Comparison of ENCODE assay signal across 21 cellular contexts in genomic region chr14:64193821-64194220, GRCh38.
DNase-seq lines count a peak whose midpoint lies in the region; ATAC-seq and TF ChIP-seq lines count a peak whose summit lies in the region.
"Had no signal": no experiment of that assay in that cellular context is flagged by ENCODE, and none has a peak within 500 bp of the region (broad histone marks: within the 10 kb centered on the region; RNA-seq: fewer than 3 reads in every experiment).

No MANE protein-coding gene starts in this region.

- H3K4me3 ChIP-seq in SJSA1 = no peak overlapping the region
- no peak overlapping the region for H3K4me3 ChIP-seq in heart left ventricle
- H3K4me3 ChIP-seq in parathyroid adenoma (ENCODE audit: low read depth, low read length) = no peak overlapping the region
- no peak overlapping the region for H3K4me3 ChIP-seq in SK-N-SH (ENCODE audit: low read depth in 2 of 2, low read length in 1 of 2)
- H3K4me3 ChIP-seq: BLaER1 treated with 17β-estradiol and CSF1 and Interleukin-3, amounts not matched to agents 10 nM and 100 nM; mucosa of descending colon; transverse colon had no signal

- H3K79me2 ChIP-seq in parathyroid adenoma = peaks cover 2% of the 10 kb centered on the region
- H3K79me2 ChIP-seq in SK-N-SH (ENCODE audit: insufficient read depth) = no peaks in the 10 kb centered on the region

- no peak for TF ChIP-seq EP300 in SK-N-SH (IDR thresholded peaks at IDR 0.05; ENCODE audit: borderline replicate concordance in 1 of 2, low read depth in 1 of 2, low read length in 1 of 2)

- no peak overlapping the region for H3K4me2 ChIP-seq in parathyroid adenoma (ENCODE audit: low read length)
- no peak overlapping the region for H3K4me2 ChIP-seq in SK-N-SH
- H3K4me2 ChIP-seq: BLaER1 treated with 17β-estradiol and CSF1 and Interleukin-3, amounts not matched to agents 10 nM and 100 nM had no signal

- DNase-seq in ELF-1 (ENCODE audit: low read depth, low spot score) (peak; percentile 54), SJSA1 (ENCODE audit: low read depth in 1 of 2, low spot score in 2 of 2) (peak; percentile 30 to 51), heart left ventricle (no peak), SK-N-SH (no peak)
- DNase-seq in stimulated activated CD4-positive, alpha-beta T cell treated with anti-CD3 and anti-CD28 coated beads, Interleukin-1b, Interleukin-23, amount 100 ng/mL, for 48 hours = no peak
- DNase-seq: activated CD8-positive, alpha-beta memory T cell treated with anti-CD3 and anti-CD28 coated beads for 24 hours; activated gamma-delta T cell treated with Interleukin-2 at 50 U/mL for 16 hours; brain microvascular endothelial cell; DMS53; HCEC 1CT; mucosa of descending colon; NCI-H2029 treated with DMSO at 0.1 percent for 48 hours; NCI-H526 treated with DMSO at 0.1 percent for 48 hours; small intestine; transverse colon had no signal

- 52 to 67% (median 59%) methylated on average over 2 of the region's 2 CpGs for WGBS in heart left ventricle, 4 donors
- WGBS in SK-N-SH (ENCODE audit: low lambda C conversion rate) = 94% methylated on average over 2 of the region's 2 CpGs

- no peaks in the 10 kb centered on the region for H3F3A ChIP-seq in SK-N-SH (replicated peaks; ENCODE audit: insufficient read depth)

- ATAC-seq in heart left ventricle (peak; percentile 33 to 47 (median 42)), HG03196 (IDR thresholded peaks at IDR 0.05; ENCODE audit: unreplicated experiment) (no peak), HG02981 (IDR thresholded peaks at IDR 0.05; ENCODE audit: unreplicated experiment) (no peak)
- ATAC-seq: mucosa of descending colon, SK-N-SH treated with all-trans-retinoic acid at 6 μM for 48 hours had no signal

- TF ChIP-seq RAD21 in SK-N-SH (IDR thresholded peaks at IDR 0.05; ENCODE audit: low read length) = no peak

- H4K20me1 ChIP-seq in SK-N-SH (ENCODE audit: insufficient read depth) = no peaks in the 10 kb centered on the region
- H4K20me1 ChIP-seq: BLaER1 treated with 17β-estradiol and CSF1 and Interleukin-3, amounts not matched to agents 10 nM and 100 nM had no signal

- H3K9me2 ChIP-seq in SK-N-SH = no peaks in the 10 kb centered on the region

- CTCF ChIA-PET in SK-N-SH (lab: Yijun Ruan, JAX) = interaction anchor here (1.5 kb wide), 1 partner anchor 394 kb away, joined by 3 read pairs; no protein-coding TSS in a partner anchor

- H2AFZ ChIP-seq in parathyroid adenoma (peak overlapping the region; percentile 34), SK-N-SH (ENCODE audit: low read depth) (no peak overlapping the region)

- H3K27ac ChIP-seq in SJSA1 (no peak overlapping the region), heart left ventricle (peak overlapping the region in 10 of 12 donors; percentile 6 to 88 (median 38)), parathyroid adenoma (no peak overlapping the region), SK-N-SH (ENCODE audit: low read depth in 2 of 2, low read length in 1 of 2) (no peak overlapping the region)
- H3K27ac ChIP-seq: BLaER1 treated with 17β-estradiol and CSF1 and Interleukin-3, amounts not matched to agents 10 nM and 100 nM; brain microvascular endothelial cell; transverse colon; VCaP had no signal

- peaks cover 6% of the 10 kb centered on the region; the same call in 1 of the 2 replicates for H3K36me3 ChIP-seq in SJSA1
- H3K36me3 ChIP-seq in heart left ventricle = peaks cover 0 to 36% (median 20%) of the 10 kb centered on the region in 9 donors
- H3K36me3 ChIP-seq in parathyroid adenoma (ENCODE audit: control insufficient read depth, insufficient read depth, low read length) = no peaks in the 10 kb centered on the region
- no peaks in the 10 kb centered on the region for H3K36me3 ChIP-seq in SK-N-SH (replicated peaks in 1 of 2; ENCODE audit: control insufficient read depth in 1 of 2, insufficient read depth in 2 of 2, low read length in 1 of 2)
- H3K36me3 ChIP-seq: brain microvascular endothelial cell had no signal

- H3K9ac ChIP-seq in parathyroid adenoma (no peak overlapping the region), SK-N-SH (no peak overlapping the region)
- H3K9ac ChIP-seq: BLaER1 treated with 17β-estradiol and CSF1 and Interleukin-3, amounts not matched to agents 10 nM and 100 nM had no signal

- H3K4me1 ChIP-seq in SJSA1 (replicated peaks) (peaks cover 31% of the 10 kb centered on the region), heart left ventricle (peaks cover 0 to 47% (median 17%) of the 10 kb centered on the region in 12 donors), parathyroid adenoma (peaks cover 36% of the 10 kb centered on the region), SK-N-SH (ENCODE audit: control insufficient read depth in 1 of 2, insufficient read depth in 2 of 2, low read depth in 1 of 2, low read length in 1 of 2) (peaks cover 6 to 14% of the 10 kb centered on the region in 2 experiments; a peak in 3 of 4 replicates)

- H3K9me3 ChIP-seq in SJSA1 (replicated peaks) (no peaks in the 10 kb centered on the region), heart left ventricle (no peaks in the 10 kb centered on the region), parathyroid adenoma (ENCODE audit: control insufficient read depth, low read length) (no peaks in the 10 kb centered on the region), SK-N-SH (no peaks in the 10 kb centered on the region)
- H3K9me3 ChIP-seq: BLaER1 treated with 17β-estradiol and CSF1 and Interleukin-3, amounts not matched to agents 10 nM and 100 nM; mucosa of descending colon; transverse colon had no signal

- no peak for TF ChIP-seq POLR2A in heart left ventricle (IDR thresholded peaks at IDR 0.05)

- POLR2A ChIA-PET in SK-N-SH (lab: Yijun Ruan, JAX) = no interaction called here

- H3K27me3 ChIP-seq in SJSA1 (replicated peaks) (no peaks in the 10 kb centered on the region), heart left ventricle (no peaks in the 10 kb centered on the region), parathyroid adenoma (ENCODE audit: control insufficient read depth, insufficient read depth, low read length) (no peaks in the 10 kb centered on the region), SK-N-SH (ENCODE audit: insufficient read depth) (no peaks in the 10 kb centered on the region)
- H3K27me3 ChIP-seq: BLaER1 treated with 17β-estradiol and CSF1 and Interleukin-3, amounts not matched to agents 10 nM and 100 nM; brain microvascular endothelial cell; transverse colon had no signal

- TF ChIP-seq CTCF in heart left ventricle (IDR thresholded peaks at IDR 0.05) (no peak), parathyroid adenoma (IDR thresholded peaks at IDR 0.05) (no peak), SK-N-SH (IDR thresholded peaks at IDR 0.05) (no peak)

- intact Hi-C loops in heart left ventricle (cut with DNase I) = loop anchor here in 1 of 10 donors (10.0 kb wide), 1 partner anchor 101 kb away; the partner anchor contains the start of gene ESR2

TF ChIP-seq in SK-N-SH, 30 proteins besides CTCF, POLR2A, EP300 and RAD21:
- TF ChIP-seq PBX3 (IDR thresholded peaks at IDR 0.05) = no peak
- TF ChIP-seq SIN3A (IDR thresholded peaks at IDR 0.05; ENCODE audit: borderline replicate concordance, low read depth, low read length) = no peak

Comparison
In these comparisons a context has a peak if more than half of its experiments do, and no peak if none do; other contexts are left out.
1. DNase-seq: peak in ELF-1 (single experiment) and SJSA1 (2 of 2); none in heart left ventricle (0 of 5), SK-N-SH (single experiment) and stimulated activated CD4-positive, alpha-beta T cell treated with anti-CD3 and anti-CD28 coated beads, Interleukin-1b, Interleukin-23, amount 100 ng/mL, for 48 hours (single experiment).
2. H3K27ac ChIP-seq: peak in heart left ventricle (10 of 12); none in SJSA1 (single experiment), parathyroid adenoma (single experiment) and SK-N-SH (0 of 2).
3. ATAC-seq: peak in heart left ventricle (4 of 4); none in HG03196 (single experiment) and HG02981 (single experiment).